Comparison of ENCODE assay signal across 8 cellular contexts in the genomic region with DNA sequence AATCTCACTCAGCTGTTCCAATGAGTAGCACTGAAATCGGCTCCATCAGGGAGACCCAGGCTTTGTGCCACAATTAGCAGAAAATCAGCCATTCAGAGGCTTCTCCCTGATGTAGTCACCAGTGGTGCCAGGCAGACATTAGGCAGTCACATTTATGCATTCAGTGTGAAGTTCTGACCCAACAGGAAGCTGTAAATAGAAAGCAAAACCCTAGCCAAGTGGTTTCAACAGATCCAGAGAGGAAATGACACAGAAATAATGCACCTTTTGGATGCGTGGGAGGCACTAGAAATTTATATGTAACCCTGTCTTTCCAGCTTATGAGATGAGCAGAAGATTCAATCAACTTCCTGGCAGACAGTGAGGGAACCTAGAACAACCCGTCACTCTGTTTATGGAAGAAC.
A peak's percentile ranks its signal among the peaks of the same experiment; 100 is the strongest.
DNase-seq lines count a peak whose midpoint lies in the region; ATAC-seq and TF ChIP-seq lines count a peak whose summit lies in the region.

No MANE protein-coding gene starts in this region.

- DNase-seq in AG09309 (ENCODE audit: low read depth) (peak; percentile 47), HT1080 (ENCODE audit: low read depth) (peak; percentile 83), dorsolateral prefrontal cortex (peak in 9 of 10 donors; percentile 13 to 73 (median 60)), putamen (ENCODE audit: low spot score) (peak; percentile 80), HUDEP-2 (lab: John Stamatoyannopoulos, UW; ENCODE audit: unreplicated experiment in 76 of 76) (no peak), NCI-H2081 (lab: John Stamatoyannopoulos, UW) (no peak)
- DNase-seq in activated naive CD8-positive, alpha-beta T cell treated with anti-CD3 and anti-CD28 coated beads for 36 hours, result no peak

- TF ChIP-seq CTCF in AG09309 (IDR thresholded peaks at IDR 0.05; ENCODE audit: control insufficient read depth, insufficient read depth, low read depth, low read length, missing control alignments), result no peak
- peak in 7 of 56 donors; percentile 8 to 25 (median 12) for TF ChIP-seq CTCF in dorsolateral prefrontal cortex (IDR thresholded peaks at IDR 0.05 in 54 of 56, conservative IDR thresholded peaks at IDR 0.05 in 2 of 56; ENCODE audit: low read depth in 1 of 56, partially characterized antibody in 56 of 56)

- no peaks in the 10 kb centered on the region for H3K27me3 Mint-ChIP-seq in activated naive CD8-positive, alpha-beta T cell treated with anti-CD3 and anti-CD28 coated beads for 36 hours

- intact Hi-C loops in dorsolateral prefrontal cortex (cut with DNase I), result loop anchor here (5.0 to 10.0 kb wide), 7 partner anchors 96 to 321 kb away; partner anchors contain the start of gene PDE1C (in 1 of the 2)

- H3K27me3 ChIP-seq in dorsolateral prefrontal cortex, result no peaks in the 10 kb centered on the region

- H3K36me3 Mint-ChIP-seq in activated naive CD8-positive, alpha-beta T cell treated with anti-CD3 and anti-CD28 coated beads for 36 hours, result no peaks in the 10 kb centered on the region

- peak overlapping the region in 56 of 59 donors; percentile 0 to 83 (median 71) for H3K27ac ChIP-seq in dorsolateral prefrontal cortex

- no peak overlapping the region for H3K27ac Mint-ChIP-seq in activated naive CD8-positive, alpha-beta T cell treated with anti-CD3 and anti-CD28 coated beads for 36 hours

- no peak overlapping the region for H3K4me3 ChIP-seq in AG09309 (ENCODE audit: control insufficient read depth, low read depth, low read length)
- peak overlapping the region in 19 of 59 donors; percentile 3 to 46 (median 12) for H3K4me3 ChIP-seq in dorsolateral prefrontal cortex

- ATAC-seq in GM19351 (IDR thresholded peaks at IDR 0.05; ENCODE audit: unreplicated experiment), result peak; percentile 93

- H3K9me3 Mint-ChIP-seq in activated naive CD8-positive, alpha-beta T cell treated with anti-CD3 and anti-CD28 coated beads for 36 hours, result peaks cover 11% of the 10 kb centered on the region

- no peak overlapping the region for H3K4me3 Mint-ChIP-seq in activated naive CD8-positive, alpha-beta T cell treated with anti-CD3 and anti-CD28 coated beads for 36 hours

- H3K4me1 Mint-ChIP-seq in activated naive CD8-positive, alpha-beta T cell treated with anti-CD3 and anti-CD28 coated beads for 36 hours, result no peaks in the 10 kb centered on the region

Comparison
In these comparisons a context has a peak if more than half of its experiments do, and no peak if none do; other contexts are left out.
1. DNase-seq: peak in AG09309 (single experiment), HT1080 (single experiment), dorsolateral prefrontal cortex (9 of 10) and putamen (single experiment); none in HUDEP-2 (0 of 76), NCI-H2081 (0 of 2) and activated naive CD8-positive, alpha-beta T cell treated with anti-CD3 and anti-CD28 coated beads for 36 hours (single experiment).